ENCODE assay signal across 2 cellular contexts in genomic region chr21:29082416-29082815, GRCh38.
TF ChIP-seq lines count a peak whose summit lies in the region.

No MANE protein-coding gene starts in this region.

TF ChIP-seq in GM12891, 5 proteins besides CTCF, POLR2A, EP300 and RAD21:
- TF ChIP-seq PAX5 (IDR thresholded peaks at IDR 0.05; ENCODE audit: insufficient read depth, low read length, severe bottlenecking), result no peak
- TF ChIP-seq POLR2AphosphoS5 (IDR thresholded peaks at IDR 0.05; ENCODE audit: low read depth, low read length), result no peak
- TF ChIP-seq POU2F2 (IDR thresholded peaks at IDR 0.05; ENCODE audit: low read depth, low read length), result no peak
- TF ChIP-seq TAF1 (IDR thresholded peaks at IDR 0.05; ENCODE audit: low read depth, low read length), result no peak
- TF ChIP-seq SPI1 (IDR thresholded peaks at IDR 0.05; ENCODE audit: low read depth, low read length), result no peak

TF ChIP-seq in K562, 482 proteins besides CTCF, POLR2A, EP300 and RAD21:
- TF ChIP-seq ZNF197 (CRISPR knock-in tag; IDR thresholded peaks at IDR 0.05; ENCODE audit: low read depth), result no peak
- TF ChIP-seq ZNF41 (CRISPR knock-in tag; conservative IDR thresholded peaks at IDR 0.05), result no peak
- TF ChIP-seq NONO (IDR thresholded peaks at IDR 0.05; ENCODE audit: low read depth in 2 of 2, low read length in 1 of 2), result no peak
- TF ChIP-seq RBBP5 (IDR thresholded peaks at IDR 0.05; ENCODE audit: borderline replicate concordance, insufficient read depth, low read length, poor library complexity, severe bottlenecking), result no peak
- TF ChIP-seq ELF4 (CRISPR knock-in tag; IDR thresholded peaks at IDR 0.05), result no peak
- no peak for TF ChIP-seq ZNF239 (CRISPR knock-in tag; IDR thresholded peaks at IDR 0.05)
- no peak for TF ChIP-seq HNRNPUL1 (IDR thresholded peaks at IDR 0.05; ENCODE audit: low read length)
- no peak for TF ChIP-seq E4F1 (CRISPR knock-in tag; IDR thresholded peaks at IDR 0.05; ENCODE audit: borderline replicate concordance)
- no peak for TF ChIP-seq ZNF586 (CRISPR knock-in tag; conservative IDR thresholded peaks at IDR 0.05)
